In the genomic region with DNA sequence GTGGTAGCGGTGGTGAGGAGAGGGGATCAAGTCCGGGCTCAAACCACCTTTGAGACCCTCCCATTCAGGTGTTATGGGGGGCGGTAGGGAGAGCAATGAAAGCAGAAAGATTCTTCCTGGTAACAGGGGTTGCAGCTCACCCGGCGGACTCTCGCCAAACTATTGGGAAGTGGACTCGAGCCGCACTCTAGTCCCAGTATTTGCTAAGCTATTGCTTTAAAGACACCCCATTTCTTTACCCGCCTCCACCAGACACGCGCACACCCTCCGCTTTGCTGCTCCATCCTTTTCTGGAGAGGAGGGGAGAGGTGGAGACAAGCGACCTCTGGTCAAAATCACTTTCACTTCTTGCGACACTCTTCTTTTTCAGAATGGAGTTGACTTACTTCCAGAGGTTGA, we compare ENCODE assay signal across 11 cellular contexts. TPM values are rescaled to one million over a fixed set of nuclear protein-coding genes. Genes with fewer than 3 reads are reported as not detected.
DNase-seq lines count a peak whose midpoint lies in the region; ATAC-seq and TF ChIP-seq lines count a peak whose summit lies in the region.
"Had no signal": no experiment of that assay in that cellular context is flagged by ENCODE, and none has a peak within 500 bp of the region (broad histone marks: within the 10 kb centered on the region; RNA-seq: fewer than 3 reads in every experiment).

No MANE protein-coding gene starts in this region.

- no peak for ATAC-seq in HG02840 (IDR thresholded peaks at IDR 0.05; ENCODE audit: low FRiP score, unreplicated experiment)
- ATAC-seq in GM18519 (IDR thresholded peaks at IDR 0.05; ENCODE audit: low FRiP score, unreplicated experiment) = no peak

- TF ChIP-seq CTCF in fibroblast of pulmonary artery (IDR thresholded peaks at IDR 0.05; ENCODE audit: low read length, missing control alignments) = no peak
- no peak for TF ChIP-seq CTCF in osteoblast (IDR thresholded peaks at IDR 0.05; ENCODE audit: extremely low read depth, low read depth, low read length)

- H3K27ac ChIP-seq in osteoblast (ENCODE audit: low read depth, low read length) = no peak overlapping the region
- no peak overlapping the region for H3K27ac ChIP-seq in effector memory CD4-positive, alpha-beta T cell (ENCODE audit: insufficient read depth, low read length, poor library complexity, severe bottlenecking)
- H3K27ac ChIP-seq: neutrophil, PC-9 had no signal

- H3K27me3 ChIP-seq in osteoblast (ENCODE audit: insufficient read depth, low read length) = peaks cover 51% of the 10 kb centered on the region
- peaks cover 14% of the 10 kb centered on the region for H3K27me3 ChIP-seq in effector memory CD4-positive, alpha-beta T cell (replicated peaks; ENCODE audit: control insufficient read depth, insufficient read depth, low read length, poor library complexity, severe bottlenecking)

- no peaks in the 10 kb centered on the region for H3K36me3 ChIP-seq in osteoblast (ENCODE audit: insufficient read depth, low read length)
- no peaks in the 10 kb centered on the region for H3K36me3 ChIP-seq in effector memory CD4-positive, alpha-beta T cell (ENCODE audit: control insufficient read depth, insufficient read depth, low read length)
- H3K36me3 ChIP-seq: neutrophil had no signal

- no peaks in the 10 kb centered on the region for H4K20me1 ChIP-seq in osteoblast (ENCODE audit: insufficient read depth, low read length)

- H3K79me2 ChIP-seq in osteoblast (ENCODE audit: insufficient read depth, low read length) = no peaks in the 10 kb centered on the region

- no peaks in the 10 kb centered on the region for H3K9me3 ChIP-seq in osteoblast (ENCODE audit: low read depth, low read length)
- H3K9me3 ChIP-seq in effector memory CD4-positive, alpha-beta T cell (ENCODE audit: control insufficient read depth, low read length) = no peaks in the 10 kb centered on the region
- H3K9me3 ChIP-seq: neutrophil had no signal

- peak overlapping the region; percentile 21 for H3K4me3 ChIP-seq in fibroblast of pulmonary artery (replicated peaks; ENCODE audit: low read depth, low read length)
- H3K4me3 ChIP-seq in osteoblast (ENCODE audit: insufficient read depth, low read length) = peak overlapping the region; percentile 61
- H3K4me3 ChIP-seq in effector memory CD4-positive, alpha-beta T cell (ENCODE audit: insufficient read depth, low read depth, low read length, poor library complexity, severe bottlenecking) = no peak overlapping the region
- H3K4me3 ChIP-seq: PC-9 had no signal

- DNase-seq in EL (peak; percentile 3), OCI-M1 (lab: John Stamatoyannopoulos, UW) (peak; percentile 16), fibroblast of pulmonary artery (ENCODE audit: low read depth) (no peak), osteoblast (ENCODE audit: insufficient read length, low spot score, missing footprints) (peak; percentile 63)
- DNase-seq in effector memory CD4-positive, alpha-beta T cell = no peak
- no peak for DNase-seq in activated effector memory CD4-positive, alpha-beta T cell treated with Interleukin-2 at 50 U/mL for 16 hours
- DNase-seq: PC-9 had no signal

- H2AFZ ChIP-seq in osteoblast (ENCODE audit: low read length) = peak overlapping the region; percentile 41
- H2AFZ ChIP-seq: PC-9 had no signal

- peak overlapping the region; percentile 84 for H3K4me2 ChIP-seq in osteoblast (ENCODE audit: insufficient read depth, low read length)
- H3K4me2 ChIP-seq: PC-9 had no signal

- peaks cover 9% of the 10 kb centered on the region for H3K4me1 ChIP-seq in osteoblast (ENCODE audit: insufficient read depth, low read length)
- H3K4me1 ChIP-seq in effector memory CD4-positive, alpha-beta T cell (ENCODE audit: control insufficient read depth, insufficient read depth, low read length, poor library complexity, severe bottlenecking) = peaks cover 3% of the 10 kb centered on the region

RNA-seq across cellular contexts. Expression of a gene that starts 0.6 kb away (rescaled TPM):
- under 0.01 TPM in 1 of 2 replicates, not detected in the other for total RNA-seq in osteoblast
- total RNA-seq: PC-9, ureter had no signal

RNA-seq across cellular contexts. Expression of a gene that starts 37.4 kb away (rescaled TPM):
- not detected in 2 replicates for total RNA-seq in osteoblast
- total RNA-seq: PC-9, ureter had no signal

Comparison
In these comparisons a context has a peak if more than half of its experiments do, and no peak if none do; other contexts are left out.
1. DNase-seq: peak in EL (single experiment), OCI-M1 (single experiment) and osteoblast (single experiment); none in fibroblast of pulmonary artery (single experiment), effector memory CD4-positive, alpha-beta T cell (0 of 3) and activated effector memory CD4-positive, alpha-beta T cell treated with Interleukin-2 at 50 U/mL for 16 hours (single experiment).